Comparison of ENCODE assay signal across 1 cellular context in the genomic region with DNA sequence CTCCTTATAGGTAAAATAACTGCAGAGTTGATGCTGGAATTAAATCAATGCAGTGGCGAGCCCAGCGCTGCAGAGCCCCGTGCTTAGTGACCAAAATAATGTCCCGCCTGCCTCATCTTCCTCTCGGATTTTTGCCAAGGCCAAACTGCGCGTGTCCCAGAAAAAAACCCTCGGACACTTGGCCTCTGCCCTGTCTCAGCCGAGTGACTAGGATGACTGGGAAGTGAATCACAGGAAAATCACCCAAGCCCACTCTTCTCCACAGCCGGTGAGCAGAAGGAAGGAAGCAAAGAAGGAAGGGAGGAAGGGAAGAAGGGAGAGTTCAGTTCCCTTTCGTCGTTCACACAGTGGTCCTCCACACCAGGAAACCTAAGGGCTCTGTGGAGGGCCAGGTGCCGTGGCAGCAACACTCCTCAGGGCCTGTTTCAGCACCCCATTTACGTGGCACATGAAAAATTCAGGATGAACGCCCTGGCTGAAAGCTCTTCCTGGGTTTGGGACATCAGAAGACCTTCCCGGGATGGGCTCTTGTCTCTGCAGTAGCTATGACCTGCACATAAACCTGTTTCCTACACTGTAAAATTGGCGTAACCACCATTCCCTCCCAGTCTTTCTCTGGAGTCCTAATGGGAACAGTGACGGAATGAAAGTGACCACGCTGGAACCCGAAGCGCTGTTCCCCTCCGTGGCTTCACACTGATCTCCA.
TF ChIP-seq lines count a peak whose summit lies in the region.

No MANE protein-coding gene starts in this region.

TF ChIP-seq in IMR-90, 13 proteins besides CTCF, POLR2A, EP300 and RAD21:
- TF ChIP-seq RFX5 (IDR thresholded peaks at IDR 0.05; ENCODE audit: low read depth, low read length), result no peak
- TF ChIP-seq MAZ (IDR thresholded peaks at IDR 0.05; ENCODE audit: borderline replicate concordance, low read depth, low read length), result no peak
- no peak for TF ChIP-seq CHD1 (IDR thresholded peaks at IDR 0.05; ENCODE audit: low read depth, low read length)
- no peak for TF ChIP-seq CEBPB (IDR thresholded peaks at IDR 0.05; ENCODE audit: low read depth, low read length)
- TF ChIP-seq RCOR1 (IDR thresholded peaks at IDR 0.05; ENCODE audit: insufficient replicate concordance, low read length), result no peak
- no peak for TF ChIP-seq MXI1 (IDR thresholded peaks at IDR 0.05; ENCODE audit: borderline replicate concordance, low read depth, low read length)
- TF ChIP-seq, protein P1, sequence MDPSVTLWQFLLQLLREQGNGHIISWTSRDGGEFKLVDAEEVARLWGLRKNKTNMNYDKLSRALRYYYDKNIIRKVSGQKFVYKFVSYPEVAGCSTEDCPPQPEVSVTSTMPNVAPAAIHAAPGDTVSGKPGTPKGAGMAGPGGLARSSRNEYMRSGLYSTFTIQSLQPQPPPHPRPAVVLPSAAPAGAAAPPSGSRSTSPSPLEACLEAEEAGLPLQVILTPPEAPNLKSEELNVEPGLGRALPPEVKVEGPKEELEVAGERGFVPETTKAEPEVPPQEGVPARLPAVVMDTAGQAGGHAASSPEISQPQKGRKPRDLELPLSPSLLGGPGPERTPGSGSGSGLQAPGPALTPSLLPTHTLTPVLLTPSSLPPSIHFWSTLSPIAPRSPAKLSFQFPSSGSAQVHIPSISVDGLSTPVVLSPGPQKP (IDR thresholded peaks at IDR 0.05; ENCODE audit: borderline replicate concordance, low read depth, low read length), result no peak
- TF ChIP-seq, protein P2, sequence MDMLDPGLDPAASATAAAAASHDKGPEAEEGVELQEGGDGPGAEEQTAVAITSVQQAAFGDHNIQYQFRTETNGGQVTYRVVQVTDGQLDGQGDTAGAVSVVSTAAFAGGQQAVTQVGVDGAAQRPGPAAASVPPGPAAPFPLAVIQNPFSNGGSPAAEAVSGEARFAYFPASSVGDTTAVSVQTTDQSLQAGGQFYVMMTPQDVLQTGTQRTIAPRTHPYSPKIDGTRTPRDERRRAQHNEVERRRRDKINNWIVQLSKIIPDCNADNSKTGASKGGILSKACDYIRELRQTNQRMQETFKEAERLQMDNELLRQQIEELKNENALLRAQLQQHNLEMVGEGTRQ (IDR thresholded peaks at IDR 0.05; ENCODE audit: low read depth, low read length), result no peak
- TF ChIP-seq BHLHE40 (IDR thresholded peaks at IDR 0.05; ENCODE audit: low read depth, low read length), result no peak
- TF ChIP-seq NFE2L2 (IDR thresholded peaks at IDR 0.05; ENCODE audit: low read depth, low read length), result no peak
- TF ChIP-seq MAFK (IDR thresholded peaks at IDR 0.05; ENCODE audit: low read depth, low read length), result no peak
- no peak for TF ChIP-seq FOS (IDR thresholded peaks at IDR 0.05; ENCODE audit: low read depth, low read length)
- TF ChIP-seq SMC3 (IDR thresholded peaks at IDR 0.05; ENCODE audit: low read depth, low read length), result no peak
TF ChIP-seq in IMR-90: peak in this region for 0.
